Comparison of ENCODE assay signal across 1 cellular context in genomic region chr1:228003461-228004330, GRCh38.
TF ChIP-seq lines count a peak whose summit lies in the region.

No MANE protein-coding gene starts in this region.

TF ChIP-seq in GM23338, 12 proteins besides CTCF, POLR2A, EP300 and RAD21:
- TF ChIP-seq EZH2phosphoT487 (IDR thresholded peaks at IDR 0.05; ENCODE audit: unreplicated experiment): no peak
- no peak for TF ChIP-seq POLR2AphosphoS5 (IDR thresholded peaks at IDR 0.05; ENCODE audit: low read depth)
